In the genomic region with DNA sequence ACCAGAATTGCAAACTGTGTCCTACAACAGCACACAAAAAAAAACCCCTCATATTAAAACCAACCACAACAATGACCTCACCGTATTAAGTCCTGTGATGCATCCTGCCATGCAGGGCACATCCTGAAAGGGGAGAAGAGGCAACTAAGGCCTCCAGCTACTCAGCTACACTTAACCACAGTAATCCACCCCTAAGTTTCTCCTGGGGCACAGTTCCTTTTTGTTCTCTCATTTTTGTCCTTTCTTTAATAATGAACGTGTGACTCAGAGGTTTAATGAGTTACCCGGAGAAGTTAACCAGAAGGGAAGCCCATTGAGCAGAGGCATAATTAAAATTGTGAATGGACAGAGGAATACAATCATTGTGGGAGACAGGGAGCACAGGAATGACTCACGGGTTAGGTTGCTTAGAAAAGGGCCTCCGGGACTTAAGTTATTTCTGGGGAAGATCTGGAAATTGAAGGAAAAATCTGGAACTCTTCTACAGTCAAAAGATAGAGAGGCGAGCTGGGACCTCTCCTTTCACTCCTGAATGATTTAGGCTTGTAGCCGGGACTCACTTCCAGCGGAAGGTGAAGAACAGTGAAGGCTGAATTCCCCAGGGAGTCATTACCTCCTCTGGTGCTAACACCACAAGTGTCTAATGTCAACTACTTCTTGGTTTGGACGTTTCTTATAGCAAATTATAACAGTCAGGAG, we compare ENCODE assay signal across 1 cellular context.
TF ChIP-seq lines count a peak whose summit lies in the region.

No MANE protein-coding gene starts in this region.

TF ChIP-seq in GM23338, 12 proteins besides CTCF, POLR2A, EP300 and RAD21 (continued from another document):
- TF ChIP-seq, protein P1, sequence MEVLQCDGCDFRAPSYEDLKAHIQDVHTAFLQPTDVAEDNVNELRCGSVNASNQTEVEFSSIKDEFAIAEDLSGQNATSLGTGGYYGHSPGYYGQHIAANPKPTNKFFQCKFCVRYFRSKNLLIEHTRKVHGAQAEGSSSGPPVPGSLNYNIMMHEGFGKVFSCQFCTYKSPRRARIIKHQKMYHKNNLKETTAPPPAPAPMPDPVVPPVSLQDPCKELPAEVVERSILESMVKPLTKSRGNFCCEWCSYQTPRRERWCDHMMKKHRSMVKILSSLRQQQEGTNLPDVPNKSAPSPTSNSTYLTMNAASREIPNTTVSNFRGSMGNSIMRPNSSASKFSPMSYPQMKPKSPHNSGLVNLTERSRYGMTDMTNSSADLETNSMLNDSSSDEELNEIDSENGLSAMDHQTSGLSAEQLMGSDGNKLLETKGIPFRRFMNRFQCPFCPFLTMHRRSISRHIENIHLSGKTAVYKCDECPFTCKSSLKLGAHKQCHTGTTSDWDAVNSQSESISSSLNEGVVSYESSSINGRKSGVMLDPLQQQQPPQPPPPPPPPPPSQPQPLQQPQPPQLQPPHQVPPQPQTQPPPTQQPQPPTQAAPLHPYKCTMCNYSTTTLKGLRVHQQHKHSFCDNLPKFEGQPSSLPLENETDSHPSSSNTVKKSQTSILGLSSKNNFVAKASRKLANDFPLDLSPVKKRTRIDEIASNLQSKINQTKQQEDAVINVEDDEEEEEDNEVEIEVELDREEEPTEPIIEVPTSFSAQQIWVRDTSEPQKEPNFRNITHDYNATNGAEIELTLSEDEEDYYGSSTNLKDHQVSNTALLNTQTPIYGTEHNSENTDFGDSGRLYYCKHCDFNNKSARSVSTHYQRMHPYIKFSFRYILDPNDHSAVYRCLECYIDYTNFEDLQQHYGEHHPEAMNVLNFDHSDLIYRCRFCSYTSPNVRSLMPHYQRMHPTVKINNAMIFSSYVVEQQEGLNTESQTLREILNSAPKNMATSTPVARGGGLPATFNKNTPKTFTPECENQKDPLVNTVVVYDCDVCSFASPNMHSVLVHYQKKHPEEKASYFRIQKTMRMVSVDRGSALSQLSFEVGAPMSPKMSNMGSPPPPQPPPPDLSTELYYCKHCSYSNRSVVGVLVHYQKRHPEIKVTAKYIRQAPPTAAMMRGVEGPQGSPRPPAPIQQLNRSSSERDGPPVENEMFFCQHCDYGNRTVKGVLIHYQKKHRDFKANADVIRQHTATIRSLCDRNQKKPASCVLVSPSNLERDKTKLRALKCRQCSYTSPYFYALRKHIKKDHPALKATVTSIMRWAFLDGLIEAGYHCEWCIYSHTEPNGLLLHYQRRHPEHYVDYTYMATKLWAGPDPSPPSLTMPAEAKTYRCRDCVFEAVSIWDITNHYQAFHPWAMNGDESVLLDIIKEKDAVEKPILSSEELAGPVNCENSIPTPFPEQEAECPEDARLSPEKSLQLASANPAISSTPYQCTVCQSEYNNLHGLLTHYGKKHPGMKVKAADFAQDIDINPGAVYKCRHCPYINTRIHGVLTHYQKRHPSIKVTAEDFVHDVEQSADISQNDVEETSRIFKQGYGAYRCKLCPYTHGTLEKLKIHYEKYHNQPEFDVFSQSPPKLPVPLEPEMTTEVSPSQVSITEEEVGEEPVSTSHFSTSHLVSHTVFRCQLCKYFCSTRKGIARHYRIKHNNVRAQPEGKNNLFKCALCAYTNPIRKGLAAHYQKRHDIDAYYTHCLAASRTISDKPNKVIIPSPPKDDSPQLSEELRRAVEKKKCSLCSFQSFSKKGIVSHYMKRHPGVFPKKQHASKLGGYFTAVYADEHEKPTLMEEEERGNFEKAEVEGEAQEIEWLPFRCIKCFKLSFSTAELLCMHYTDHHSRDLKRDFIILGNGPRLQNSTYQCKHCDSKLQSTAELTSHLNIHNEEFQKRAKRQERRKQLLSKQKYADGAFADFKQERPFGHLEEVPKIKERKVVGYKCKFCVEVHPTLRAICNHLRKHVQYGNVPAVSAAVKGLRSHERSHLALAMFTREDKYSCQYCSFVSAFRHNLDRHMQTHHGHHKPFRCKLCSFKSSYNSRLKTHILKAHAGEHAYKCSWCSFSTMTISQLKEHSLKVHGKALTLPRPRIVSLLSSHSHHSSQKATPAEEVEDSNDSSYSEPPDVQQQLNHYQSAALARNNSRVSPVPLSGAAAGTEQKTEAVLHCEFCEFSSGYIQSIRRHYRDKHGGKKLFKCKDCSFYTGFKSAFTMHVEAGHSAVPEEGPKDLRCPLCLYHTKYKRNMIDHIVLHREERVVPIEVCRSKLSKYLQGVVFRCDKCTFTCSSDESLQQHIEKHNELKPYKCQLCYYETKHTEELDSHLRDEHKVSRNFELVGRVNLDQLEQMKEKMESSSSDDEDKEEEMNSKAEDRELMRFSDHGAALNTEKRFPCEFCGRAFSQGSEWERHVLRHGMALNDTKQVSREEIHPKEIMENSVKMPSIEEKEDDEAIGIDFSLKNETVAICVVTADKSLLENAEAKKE (CRISPR knock-in tag; IDR thresholded peaks at IDR 0.05): no peak
- TF ChIP-seq EZH2phosphoT487 (IDR thresholded peaks at IDR 0.05; ENCODE audit: unreplicated experiment): no peak
- TF ChIP-seq EZH2 (IDR thresholded peaks at IDR 0.05; ENCODE audit: low read depth, unreplicated experiment): no peak
- TF ChIP-seq STAT1 (IDR thresholded peaks at IDR 0.05; ENCODE audit: unreplicated experiment): no peak
- no peak for TF ChIP-seq ZNF331 (CRISPR knock-in tag; IDR thresholded peaks at IDR 0.05; ENCODE audit: low read depth)
- TF ChIP-seq, protein P2, sequence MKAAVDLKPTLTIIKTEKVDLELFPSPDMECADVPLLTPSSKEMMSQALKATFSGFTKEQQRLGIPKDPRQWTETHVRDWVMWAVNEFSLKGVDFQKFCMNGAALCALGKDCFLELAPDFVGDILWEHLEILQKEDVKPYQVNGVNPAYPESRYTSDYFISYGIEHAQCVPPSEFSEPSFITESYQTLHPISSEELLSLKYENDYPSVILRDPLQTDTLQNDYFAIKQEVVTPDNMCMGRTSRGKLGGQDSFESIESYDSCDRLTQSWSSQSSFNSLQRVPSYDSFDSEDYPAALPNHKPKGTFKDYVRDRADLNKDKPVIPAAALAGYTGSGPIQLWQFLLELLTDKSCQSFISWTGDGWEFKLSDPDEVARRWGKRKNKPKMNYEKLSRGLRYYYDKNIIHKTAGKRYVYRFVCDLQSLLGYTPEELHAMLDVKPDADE (IDR thresholded peaks at IDR 0.05): no peak
TF ChIP-seq in GM23338: peak in this region for 0.
